In genomic region chr3:193774916-193775285, GRCh38 we compare ENCODE assay signal across 29 cellular contexts.
"Had no signal": no experiment of that assay in that cellular context is flagged by ENCODE, and none has a peak within 500 bp of the region (broad histone marks: within the 10 kb centered on the region; RNA-seq: fewer than 3 reads in every experiment).

No MANE protein-coding gene starts in this region.

- FAIRE-seq: astrocyte had no signal

- H3K4me1 Mint-ChIP-seq: stimulated activated naive B cell treated with anti-CD40 and anti-IgM and Interleukin-4, amounts not matched to agents 10 μg/mL and 1 μg/mL and 100 μg/mL, for 72 hours had no signal

- ATAC-seq: esophagus mucosa; foreskin keratinocyte; heart right ventricle; left cardiac atrium; left ventricle myocardium superior; stimulated activated naive B cell treated with anti-CD40 and anti-IgM and Interleukin-4, amounts not matched to agents 10 μg/mL and 1 μg/mL and 100 μg/mL, for 72 hours; upper lobe of right lung had no signal

- H3K27me3 ChIP-seq: ovary, thyroid gland had no signal

- H3K4me2 ChIP-seq: smooth muscle cell had no signal

- H3K4me3 Mint-ChIP-seq: activated T-cell treated with anti-CD3 and anti-CD28 coated beads, Interleukin-2, amount 50 U/mL, for 24 hours; endodermal cell; naive B cell; stimulated activated naive B cell treated with anti-CD40 and anti-IgM and Interleukin-4, amounts not matched to agents 10 μg/mL and 1 μg/mL and 100 μg/mL, for 72 hours had no signal

- H3K36me3 ChIP-seq: brain microvascular endothelial cell, heart right ventricle, neutrophil, ovary, prostate gland, stomach, thyroid gland, upper lobe of right lung had no signal

- H3K36me3 Mint-ChIP-seq: stimulated activated naive B cell treated with anti-CD40 and anti-IgM and Interleukin-4, amounts not matched to agents 10 μg/mL and 1 μg/mL and 100 μg/mL, for 72 hours had no signal

- H3K27ac Mint-ChIP-seq: activated T-cell treated with anti-CD3 and anti-CD28 coated beads, Interleukin-2, amount 50 U/mL, for 24 hours; endodermal cell; stimulated activated naive B cell treated with anti-CD40 and anti-IgM and Interleukin-4, amounts not matched to agents 10 μg/mL and 1 μg/mL and 100 μg/mL, for 72 hours had no signal

- H3K27ac ChIP-seq: brain microvascular endothelial cell, foreskin keratinocyte, heart right ventricle, neutrophil, ovary, prostate gland, stomach, thyroid gland, upper lobe of right lung had no signal

- DNase-seq: activated CD4-positive, alpha-beta T cell treated with anti-CD3 and anti-CD28 coated beads for 48 hours; activated CD4-positive, alpha-beta T cell treated with anti-CD3 and anti-CD28 coated beads, Interleukin-2, amount 50 U/mL, for 48 hours; activated CD8-positive, alpha-beta memory T cell treated with anti-CD3 and anti-CD28 coated beads, Interleukin-2, amount 50 U/mL, for 48 hours; activated gamma-delta T cell treated with Interleukin-2 at 50 U/mL for 16 hours; activated naive CD4-positive, alpha-beta T cell treated with anti-CD3 and anti-CD28 coated beads, Interleukin-2, amount 50 U/mL, for 16 hours; activated T-cell treated with anti-CD3 and anti-CD28 coated beads, Interleukin-2, amount 50 U/mL, for 24 hours; amniotic stem cell; brain microvascular endothelial cell; caudate nucleus; foreskin keratinocyte; heart right ventricle; islet precursor cell; left cardiac atrium; left ventricle myocardium superior; mammary epithelial cell; naive B cell; ovary; stimulated activated CD4-positive, alpha-beta T cell treated with anti-CD3 and anti-CD28 coated beads, Interleukin-15, amount 100 ng/mL, for 24 hours; stimulated activated CD4-positive, alpha-beta T cell treated with anti-CD3 and anti-CD28 coated beads, Interleukin-2, amount 100 ng/mL, for 24 hours; stimulated activated naive B cell treated with anti-CD40 and anti-IgM and Interleukin-4, amounts not matched to agents 10 μg/mL and 1 μg/mL and 100 μg/mL, for 72 hours; stomach; thyroid gland; upper lobe of right lung had no signal

- H3K9me3 Mint-ChIP-seq: activated T-cell treated with anti-CD3 and anti-CD28 coated beads, Interleukin-2, amount 50 U/mL, for 24 hours; endodermal cell; naive B cell; stimulated activated naive B cell treated with anti-CD40 and anti-IgM and Interleukin-4, amounts not matched to agents 10 μg/mL and 1 μg/mL and 100 μg/mL, for 72 hours had no signal

- H3K4me3 ChIP-seq: heart right ventricle, ovary, prostate gland, smooth muscle cell, stomach, thyroid gland, upper lobe of right lung had no signal

- H3K9me3 ChIP-seq: heart right ventricle, neutrophil, ovary, prostate gland, stomach, thyroid gland, upper lobe of right lung had no signal

- H3K4me1 ChIP-seq: foreskin keratinocyte, heart right ventricle, prostate gland, stomach, upper lobe of right lung had no signal
